ENCODE assay signal across 8 cellular contexts in the genomic region with DNA sequence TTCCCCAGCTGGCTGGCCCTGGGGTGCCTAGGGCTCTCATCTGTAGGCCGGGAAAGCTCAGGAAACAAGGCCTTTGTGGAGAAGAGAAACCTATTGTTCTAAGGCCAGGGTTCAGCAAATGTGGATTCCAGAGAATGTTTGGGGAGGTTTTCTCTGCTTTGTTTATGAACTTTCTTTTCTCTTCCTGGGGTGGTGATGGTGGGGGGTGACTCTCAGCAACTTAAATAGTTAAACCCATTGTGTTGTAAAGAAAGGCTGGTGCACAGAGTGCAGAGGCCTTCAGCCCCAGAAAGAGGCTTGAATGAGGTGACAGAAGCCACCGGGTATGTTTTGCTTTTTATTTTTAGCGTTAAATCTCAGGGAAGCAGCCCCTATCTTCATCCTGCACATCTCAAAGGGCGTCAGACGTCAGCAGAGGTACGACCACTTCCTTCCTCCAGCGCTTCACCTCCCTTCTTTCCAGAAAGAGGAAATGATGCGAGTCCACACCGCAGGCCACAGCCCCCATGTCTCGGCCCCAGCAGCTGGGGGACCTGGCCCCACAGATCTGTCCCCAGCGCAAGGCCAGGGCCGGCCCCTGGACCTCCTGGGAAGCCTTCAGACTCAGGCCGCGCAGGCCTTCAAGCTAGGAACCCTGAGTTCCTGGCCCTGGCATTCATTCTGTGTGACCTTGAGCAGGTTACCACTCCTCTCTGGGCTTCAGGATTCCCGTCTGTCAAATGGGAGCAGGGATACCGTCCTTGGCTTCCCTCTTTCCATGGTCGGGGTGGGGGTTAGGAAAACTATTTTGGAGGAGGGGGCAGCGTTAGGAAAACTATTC. TPM values are rescaled to one million over a fixed set of nuclear protein-coding genes. Genes with fewer than 3 reads are reported as not detected.
DNase-seq lines count a peak whose midpoint lies in the region; ATAC-seq and TF ChIP-seq lines count a peak whose summit lies in the region.

No MANE protein-coding gene starts in this region.

- TF ChIP-seq CTCF in GM12875 (IDR thresholded peaks at IDR 0.05; ENCODE audit: borderline replicate concordance, insufficient read depth, low read depth, low read length): no peak

- peaks cover 0 to 9% (median 0%) of the 10 kb centered on the region in 3 experiments for H3K36me3 ChIP-seq in naive thymus-derived CD4-positive, alpha-beta T cell (ENCODE audit: control insufficient read depth in 2 of 3, insufficient read depth in 3 of 3, low read length in 3 of 3)

- peak; percentile 48 for DNase-seq in activated CD4-positive, alpha-beta T cell treated with anti-CD3 and anti-CD28 coated beads for 1 hour
- DNase-seq in naive thymus-derived CD4-positive, alpha-beta T cell: peak; percentile 56 to 92 (median 91)
- peak; percentile 52 for DNase-seq in stimulated activated naive CD4-positive, alpha-beta T cell treated with Interleukin-2 at 50 U/mL for 16 hours (lab: John Stamatoyannopoulos, UW)
- DNase-seq in DMS 273 treated with DMSO at 0.1 percent for 48 hours (lab: John Stamatoyannopoulos, UW): no peak

- CTCF ChIA-PET in naive thymus-derived CD4-positive, alpha-beta T cell (lab: Charles Lee): interaction anchor here (0.9 to 1.4 kb wide), 6 partner anchors 36 to 90 kb away, joined by 3 to 6 read pairs (median 4); no protein-coding TSS in a partner anchor

- POLR2A ChIA-PET in naive thymus-derived CD4-positive, alpha-beta T cell (lab: Charles Lee): interaction anchor here (0.6 to 3.8 kb wide), 15 partner anchors 17 to 1631 kb away, joined by 3 to 50 read pairs (median 4); a partner anchor contains a TSS

- H3K27me3 Mint-ChIP-seq in dendritic cell treated with granulocyte-macrophage colony-stimulating factor and Interleukin-4, amounts not matched to agents 40 ng/mL and 50 ng/mL, for 4 days: peaks cover 33% of the 10 kb centered on the region
- H3K27me3 Mint-ChIP-seq in naive thymus-derived CD4-positive, alpha-beta T cell: peaks cover 0 to 3% (median 0%) of the 10 kb centered on the region in 5 donors

- intact Hi-C loops in dendritic cell treated with granulocyte-macrophage colony-stimulating factor and Interleukin-4, amounts not matched to agents 40 ng/mL and 50 ng/mL, for 4 days (cut with micrococcal nuclease): loop anchor here (5.0 kb wide), 1 partner anchor 87 kb away; no protein-coding TSS in a partner anchor
- intact Hi-C loops in naive thymus-derived CD4-positive, alpha-beta T cell (cut with micrococcal nuclease): loop anchor here (1.0 to 5.0 kb wide), 12 partner anchors 14 to 158 kb away; a partner anchor contains a TSS

- H3K36me3 Mint-ChIP-seq in dendritic cell treated with granulocyte-macrophage colony-stimulating factor and Interleukin-4, amounts not matched to agents 40 ng/mL and 50 ng/mL, for 4 days (ENCODE audit: low read depth): peaks cover 6% of the 10 kb centered on the region
- H3K36me3 Mint-ChIP-seq in naive thymus-derived CD4-positive, alpha-beta T cell: peaks cover 0 to 20% (median under 1%) of the 10 kb centered on the region in 5 donors

- peak overlapping the region; percentile 91 for H3K4me3 ChIP-seq in GM12875 (ENCODE audit: low read depth, low read length)
- peak overlapping the region; percentile 86 for H3K4me3 ChIP-seq in naive thymus-derived CD4-positive, alpha-beta T cell (ENCODE audit: low read length)

- H3K27ac Mint-ChIP-seq in dendritic cell treated with granulocyte-macrophage colony-stimulating factor and Interleukin-4, amounts not matched to agents 40 ng/mL and 50 ng/mL, for 4 days: peak overlapping the region; percentile 48
- H3K27ac Mint-ChIP-seq in naive thymus-derived CD4-positive, alpha-beta T cell: peak overlapping the region; percentile 85 to 100 (median 97)

- peak overlapping the region; percentile 81 for H3K4me3 Mint-ChIP-seq in dendritic cell treated with granulocyte-macrophage colony-stimulating factor and Interleukin-4, amounts not matched to agents 40 ng/mL and 50 ng/mL, for 4 days
- peak overlapping the region; percentile 81 to 95 (median 92) for H3K4me3 Mint-ChIP-seq in naive thymus-derived CD4-positive, alpha-beta T cell

- no peaks in the 10 kb centered on the region for H3K27me3 ChIP-seq in naive thymus-derived CD4-positive, alpha-beta T cell (ENCODE audit: control insufficient read depth in 2 of 2, insufficient read depth in 2 of 2, low read length in 2 of 2)

- H3K9me3 ChIP-seq in naive thymus-derived CD4-positive, alpha-beta T cell (ENCODE audit: control insufficient read depth in 2 of 3, low read length in 3 of 3): no peaks in the 10 kb centered on the region

- peak overlapping the region; percentile 99 for H3K27ac ChIP-seq in naive thymus-derived CD4-positive, alpha-beta T cell (ENCODE audit: low read depth, low read length)

- no peaks in the 10 kb centered on the region for H3K9me3 Mint-ChIP-seq in dendritic cell treated with granulocyte-macrophage colony-stimulating factor and Interleukin-4, amounts not matched to agents 40 ng/mL and 50 ng/mL, for 4 days
- H3K9me3 Mint-ChIP-seq in naive thymus-derived CD4-positive, alpha-beta T cell: peaks cover 0 to 5% (median 0%) of the 10 kb centered on the region in 11 donors

- H3K4me1 Mint-ChIP-seq in dendritic cell treated with granulocyte-macrophage colony-stimulating factor and Interleukin-4, amounts not matched to agents 40 ng/mL and 50 ng/mL, for 4 days (ENCODE audit: low read depth): peaks cover 38% of the 10 kb centered on the region
- peaks cover 30 to 54% (median 46%) of the 10 kb centered on the region in 7 donors for H3K4me1 Mint-ChIP-seq in naive thymus-derived CD4-positive, alpha-beta T cell

- peak; percentile 35 for ATAC-seq in HG03442 (IDR thresholded peaks at IDR 0.05; ENCODE audit: unreplicated experiment)
- peak; percentile 88 for ATAC-seq in naive thymus-derived CD4-positive, alpha-beta T cell
- ATAC-seq in HG02623 (IDR thresholded peaks at IDR 0.05; ENCODE audit: unreplicated experiment): no peak

- H3K4me1 ChIP-seq in naive thymus-derived CD4-positive, alpha-beta T cell (ENCODE audit: control insufficient read depth in 2 of 2, insufficient read depth in 2 of 2, low read length in 2 of 2): peaks cover 30 to 41% of the 10 kb centered on the region in 2 donors

RNA-seq across cellular contexts. Expression of a gene that starts 0.6 kb away (rescaled TPM):
- total RNA-seq in naive thymus-derived CD4-positive, alpha-beta T cell: 10 to 100 TPM; 20.8 to 75.4 (median 22.0) TPM
- 10 to 100 TPM; 11.4 to 19.8 TPM for polyA plus RNA-seq in naive thymus-derived CD4-positive, alpha-beta T cell

RNA-seq across cellular contexts. Expression of a gene that starts 56.6 kb away (rescaled TPM):
- 10 to 100 TPM in 4 of 5 experiments, 1 to 10 TPM in 1; 8.9 to 20.8 (median 15.2) TPM for total RNA-seq in naive thymus-derived CD4-positive, alpha-beta T cell
- polyA plus RNA-seq in naive thymus-derived CD4-positive, alpha-beta T cell: 10 to 100 TPM; 11.3 to 15.1 TPM
